Comparison of ENCODE assay signal across 8 cellular contexts in the genomic region with DNA sequence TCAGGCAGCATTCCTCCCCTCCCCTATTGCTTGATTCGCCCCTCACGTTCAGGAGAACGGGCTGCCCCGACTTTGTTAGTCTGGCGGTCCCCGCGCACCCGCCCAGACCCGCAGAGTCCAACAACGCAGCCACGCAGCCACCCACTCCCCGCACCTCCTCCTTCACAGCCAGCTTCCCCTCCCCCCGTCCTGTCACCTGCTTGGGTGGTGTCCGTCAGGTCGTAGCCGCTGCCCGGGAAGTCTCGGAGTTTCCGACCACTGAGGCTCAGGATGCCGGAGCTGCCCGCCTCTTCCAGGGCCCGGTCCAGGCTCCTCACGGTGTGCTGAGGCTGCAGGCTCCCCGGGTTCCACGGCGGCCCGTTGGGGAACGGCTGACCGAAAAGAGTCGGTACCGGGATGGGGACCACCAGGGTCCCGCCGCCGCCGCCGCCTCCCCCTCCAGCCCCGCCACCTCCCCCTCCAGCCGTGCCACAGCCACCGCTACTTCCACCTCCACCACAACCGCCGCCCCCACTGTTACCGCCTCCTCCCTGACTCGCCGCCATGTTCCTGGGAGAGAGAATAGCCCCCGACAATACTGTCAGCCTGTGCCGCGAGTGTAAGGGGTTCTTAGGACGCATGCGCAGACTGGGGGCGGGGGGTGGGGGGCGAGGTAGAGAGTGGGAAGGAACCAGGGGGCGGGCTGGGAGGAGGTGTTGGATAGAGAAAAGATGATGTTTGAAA. TPM values are rescaled to one million over a fixed set of nuclear protein-coding genes. Genes with fewer than 3 reads are reported as not detected.
A peak's percentile ranks its signal among the peaks of the same experiment; 100 is the strongest.
DNase-seq lines count a peak whose midpoint lies in the region; ATAC-seq lines count a peak whose summit lies in the region.

A gene with protein sequence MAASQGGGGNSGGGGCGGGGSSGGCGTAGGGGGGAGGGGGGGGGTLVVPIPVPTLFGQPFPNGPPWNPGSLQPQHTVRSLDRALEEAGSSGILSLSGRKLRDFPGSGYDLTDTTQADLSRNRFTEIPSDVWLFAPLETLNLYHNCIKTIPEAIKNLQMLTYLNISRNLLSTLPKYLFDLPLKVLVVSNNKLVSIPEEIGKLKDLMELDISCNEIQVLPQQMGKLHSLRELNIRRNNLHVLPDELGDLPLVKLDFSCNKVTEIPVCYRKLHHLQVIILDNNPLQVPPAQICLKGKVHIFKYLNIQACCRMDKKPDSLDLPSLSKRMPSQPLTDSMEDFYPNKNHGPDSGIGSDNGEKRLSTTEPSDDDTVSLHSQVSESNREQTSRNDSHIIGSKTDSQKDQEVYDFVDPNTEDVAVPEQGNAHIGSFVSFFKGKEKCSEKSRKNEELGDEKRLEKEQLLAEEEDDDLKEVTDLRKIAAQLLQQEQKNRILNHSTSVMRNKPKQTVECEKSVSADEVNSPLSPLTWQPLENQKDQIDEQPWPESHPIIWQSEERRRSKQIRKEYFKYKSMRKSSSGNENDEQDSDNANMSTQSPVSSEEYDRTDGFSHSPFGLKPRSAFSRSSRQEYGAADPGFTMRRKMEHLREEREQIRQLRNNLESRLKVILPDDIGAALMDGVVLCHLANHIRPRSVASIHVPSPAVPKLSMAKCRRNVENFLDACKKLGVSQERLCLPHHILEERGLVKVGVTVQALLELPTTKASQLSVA (minus strand): TSS at position 600 of the 723 bp plus-strand sequence. CDS start 55 bp downstream, at position 545.

- peak within 1 kb of the TSS; percentile 91 for H3K4me2 ChIP-seq in trophoblast cell (ENCODE audit: low read length)

- H3K18ac ChIP-seq in trophoblast cell (ENCODE audit: low read length): no peak within 1 kb of the TSS

- H2BK120ac ChIP-seq in trophoblast cell (ENCODE audit: insufficient read depth, low read length, poor library complexity): no peak within 1 kb of the TSS

- no peaks in the 10 kb centered on the region for H3K79me2 ChIP-seq in trophoblast cell (ENCODE audit: control insufficient read depth, insufficient read depth, low read length, poor library complexity)

- WGBS in trophoblast cell (ENCODE audit: extremely low coverage, insufficient coverage, insufficient read length): no CpG with 5 or more reads among the region's 52 CpGs

- no peaks in the 10 kb centered on the region for H3K27me3 Mint-ChIP-seq in effector memory CD8-positive, alpha-beta T cell

- ATAC-seq in effector memory CD8-positive, alpha-beta T cell (replicated peaks): no peak
- no peak for ATAC-seq in GM19463 (IDR thresholded peaks at IDR 0.05; ENCODE audit: unreplicated experiment)
- no peak for ATAC-seq in HG02571 (IDR thresholded peaks at IDR 0.05; ENCODE audit: unreplicated experiment)

- no peaks in the 10 kb centered on the region for H3K36me3 Mint-ChIP-seq in effector memory CD8-positive, alpha-beta T cell (ENCODE audit: insufficient read depth)

- H3K9me3 Mint-ChIP-seq in effector memory CD8-positive, alpha-beta T cell: no peaks in the 10 kb centered on the region

- no peaks in the 10 kb centered on the region for H3K79me1 ChIP-seq in trophoblast cell (ENCODE audit: low read length)

- H4K12ac ChIP-seq in trophoblast cell (ENCODE audit: low read depth, low read length): no peak within 1 kb of the TSS

- no peaks in the 10 kb centered on the region for H3K9me3 ChIP-seq in trophoblast cell (ENCODE audit: insufficient read depth, low read depth, low read length)

- H3K4me1 ChIP-seq in trophoblast cell (ENCODE audit: control insufficient read depth in 1 of 2, insufficient read depth in 2 of 2, low read length in 2 of 2): no peaks in the 10 kb centered on the region

- H3K36me3 ChIP-seq in trophoblast cell (ENCODE audit: control insufficient read depth in 1 of 2, insufficient read depth in 2 of 2, low read length in 2 of 2): no peaks in the 10 kb centered on the region

- no peak within 1 kb of the TSS for H3K27ac ChIP-seq in trophoblast cell (ENCODE audit: low read depth, low read length)

- H3K9ac ChIP-seq in trophoblast cell (ENCODE audit: low read length): no peak within 1 kb of the TSS

- no peak within 1 kb of the TSS for H3K4ac ChIP-seq in trophoblast cell (ENCODE audit: low read depth, low read length)

- no peak within 1 kb of the TSS for H3K14ac ChIP-seq in trophoblast cell (ENCODE audit: low read length)

- H3K4me1 Mint-ChIP-seq in effector memory CD8-positive, alpha-beta T cell (ENCODE audit: low read depth in 2 of 2): no peaks in the 10 kb centered on the region

- H3K4me3 Mint-ChIP-seq in effector memory CD8-positive, alpha-beta T cell: no peak within 1 kb of the TSS

- H3K27me3 ChIP-seq in trophoblast cell (ENCODE audit: insufficient read depth, low read length): no peaks in the 10 kb centered on the region

- peak within 1 kb of the TSS; percentile 20 for H4K91ac ChIP-seq in trophoblast cell (ENCODE audit: low read depth, low read length)

- H2BK12ac ChIP-seq in trophoblast cell (ENCODE audit: low read length): no peak within 1 kb of the TSS

- peak within 1 kb of the TSS; percentile 83 for H3K4me3 ChIP-seq in trophoblast cell (ENCODE audit: low read depth, low read length)

- no peak within 1 kb of the TSS for H3K23ac ChIP-seq in trophoblast cell (ENCODE audit: low read length)

- H2AFZ ChIP-seq in trophoblast cell (ENCODE audit: insufficient read depth, low read length, poor library complexity): peak within 1 kb of the TSS; percentile 52

- DNase-seq in DMS79 treated with DMSO at 0.1 percent for 48 hours (lab: John Stamatoyannopoulos, UW) (peak; percentile 23), NCI-H82 treated with DMSO at 0.1 percent for 48 hours (lab: John Stamatoyannopoulos, UW; ENCODE audit: unreplicated experiment) (peak; percentile 19), glomerular visceral epithelial cell (ENCODE audit: extremely low spot score) (peak; percentile 47), trophoblast cell (no peak), NCI-H2171 treated with DMSO at 0.1 percent for 48 hours (lab: John Stamatoyannopoulos, UW) (no peak)
- DNase-seq in effector memory CD8-positive, alpha-beta T cell: no peak

- H2BK5ac ChIP-seq in trophoblast cell (ENCODE audit: low read depth, low read length, poor library complexity): no peak within 1 kb of the TSS

- no peak within 1 kb of the TSS for H2AK5ac ChIP-seq in trophoblast cell (ENCODE audit: low read length)

- H4K8ac ChIP-seq in trophoblast cell (ENCODE audit: low read depth, low read length): no peak within 1 kb of the TSS

- H3K27ac Mint-ChIP-seq in effector memory CD8-positive, alpha-beta T cell: no peak within 1 kb of the TSS

RNA-seq across cellular contexts. Expression of the gene that starts here (rescaled TPM):
- 3.7 and 3.8 TPM in 2 replicates for polyA plus RNA-seq in trophoblast cell (2013)

Comparison
In these comparisons a context has a peak if more than half of its experiments do, and no peak if none do; other contexts are left out.
1. DNase-seq: peak in DMS79 treated with DMSO at 0.1 percent for 48 hours (single experiment), NCI-H82 treated with DMSO at 0.1 percent for 48 hours (single experiment) and glomerular visceral epithelial cell (single experiment); none in trophoblast cell (0 of 2), NCI-H2171 treated with DMSO at 0.1 percent for 48 hours (single experiment) and effector memory CD8-positive, alpha-beta T cell (0 of 3).